ENCODE assay signal across 31 cellular contexts in the genomic region with DNA sequence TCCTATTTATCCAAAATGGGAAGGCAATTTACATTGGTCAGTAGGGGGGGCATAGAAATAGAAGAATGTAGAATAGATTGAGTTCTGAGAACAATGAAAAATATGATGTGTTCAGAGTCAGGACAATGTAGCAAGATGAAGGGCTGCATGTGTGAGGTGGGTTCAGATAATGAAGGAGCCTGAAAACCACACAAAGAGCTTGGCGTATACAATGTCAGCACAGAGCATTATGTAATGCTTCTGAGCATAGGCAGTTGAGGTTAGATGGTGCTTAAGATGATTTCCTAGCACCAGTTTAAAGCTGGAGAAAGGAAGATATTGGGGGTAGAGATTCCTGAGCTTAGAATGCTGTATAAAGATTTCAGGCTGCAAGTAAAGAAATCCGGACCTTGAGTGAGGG.
"Had no signal": no experiment of that assay in that cellular context is flagged by ENCODE, and none has a peak within 500 bp of the region (broad histone marks: within the 10 kb centered on the region; RNA-seq: fewer than 3 reads in every experiment).

No MANE protein-coding gene starts in this region.

- H3K27me3 ChIP-seq: body of pancreas had no signal

- H3K4me3 ChIP-seq: body of pancreas, esophagus squamous epithelium, gastroesophageal sphincter had no signal

- H3K9me3 Mint-ChIP-seq: activated B cell treated with CpG ODN at 0.5 μM for 24 hours; activated CD8-positive, alpha-beta T cell treated with anti-CD3 and anti-CD28 coated beads for 36 hours; activated T-cell treated with anti-CD3 and anti-CD28 coated beads, Interleukin-2, amount 50 U/mL, for 4 hours; activated T-helper 17 cell treated with anti-CD3 and anti-CD28 coated beads, Interleukin-2, amount 50 U/mL, for 72 hours; effector memory CD8-positive, alpha-beta T cell; T-helper 1 cell treated with Interleukin-12 subunit alpha and Interleukin-12 subunit beta and Interleukin-4 antibody, amounts not matched to agents 30 μg/mL and 1 μg/mL, for 36 hours had no signal

- H3K4me1 Mint-ChIP-seq: activated B cell treated with CpG ODN at 0.5 μM for 24 hours; activated T-helper 17 cell treated with anti-CD3 and anti-CD28 coated beads, Interleukin-2, amount 50 U/mL, for 72 hours had no signal

- ATAC-seq: activated CD4-positive, CD25-positive, alpha-beta regulatory T cell treated with anti-CD3 and anti-CD28 coated beads, Interleukin-2, amount 50 U/mL, for 24 hours; activated CD8-positive, alpha-beta T cell treated with anti-CD3 and anti-CD28 coated beads for 36 hours; activated T-cell treated with anti-CD3 and anti-CD28 coated beads, Interleukin-2, amount 50 U/mL, for 4 hours; activated T-helper 17 cell treated with anti-CD3 and anti-CD28 coated beads, Interleukin-2, amount 50 U/mL, for 72 hours; body of pancreas; effector memory CD8-positive, alpha-beta T cell; gastroesophageal sphincter had no signal

- H3K36me3 ChIP-seq: esophagus squamous epithelium, gastroesophageal sphincter, WERI-Rb-1 had no signal

- H3K4me1 ChIP-seq: body of pancreas, esophagus squamous epithelium, gastroesophageal sphincter had no signal

- H3K27ac ChIP-seq: body of pancreas, epithelial cell of prostate, esophagus squamous epithelium, gastroesophageal sphincter, WERI-Rb-1 had no signal

- DNase-seq: activated B cell treated with CpG ODN at 0.5 μM for 24 hours; activated CD4-positive, alpha-beta T cell treated with anti-CD3 and anti-CD28 coated beads for 48 hours; activated CD4-positive, alpha-beta T cell treated with anti-CD3 and anti-CD28 coated beads, Interleukin-2, amount 50 U/mL, for 1 hour; activated CD4-positive, alpha-beta T cell treated with anti-CD3 and anti-CD28 coated beads, Interleukin-2, amount 50 U/mL, for 48 hours; activated CD8-positive, alpha-beta memory T cell treated with anti-CD3 and anti-CD28 coated beads for 24 hours; activated CD8-positive, alpha-beta T cell treated with anti-CD3 and anti-CD28 coated beads for 36 hours; activated effector memory CD4-positive, alpha-beta T cell treated with Interleukin-2 at 50 U/mL for 16 hours; activated gamma-delta T cell treated with Interleukin-2 at 50 U/mL for 16 hours; activated naive CD4-positive, alpha-beta T cell treated with anti-CD3 and anti-CD28 coated beads, Interleukin-2, amount 50 U/mL, for 16 hours; activated naive CD4-positive, alpha-beta T cell treated with Interleukin-2 at 50 U/mL for 16 hours; activated T-cell treated with anti-CD3 and anti-CD28 coated beads, Interleukin-2, amount 50 U/mL, for 4 hours; amniotic stem cell; anterior cingulate cortex; body of pancreas; cortex of kidney; dermis blood vessel endothelial cell; effector CD4-positive, alpha-beta T cell; effector memory CD8-positive, alpha-beta T cell; esophagus squamous epithelium; foreskin melanocyte; T1000; WERI-Rb-1 had no signal

- H3K36me3 Mint-ChIP-seq: activated naive CD8-positive, alpha-beta T cell had no signal

- H3K27ac Mint-ChIP-seq: activated B cell treated with CpG ODN at 0.5 μM for 24 hours; activated CD8-positive, alpha-beta T cell treated with anti-CD3 and anti-CD28 coated beads for 36 hours; activated naive CD8-positive, alpha-beta T cell; activated T-helper 17 cell treated with anti-CD3 and anti-CD28 coated beads, Interleukin-2, amount 50 U/mL, for 72 hours; effector memory CD8-positive, alpha-beta T cell; T-helper 1 cell treated with Interleukin-12 subunit alpha and Interleukin-12 subunit beta and Interleukin-4 antibody, amounts not matched to agents 30 μg/mL and 1 μg/mL, for 36 hours had no signal

- H3K9me3 ChIP-seq: body of pancreas, esophagus squamous epithelium, gastroesophageal sphincter had no signal

- H3K4me3 Mint-ChIP-seq: activated B cell treated with CpG ODN at 0.5 μM for 24 hours; activated CD8-positive, alpha-beta T cell treated with anti-CD3 and anti-CD28 coated beads for 36 hours; activated naive CD8-positive, alpha-beta T cell; activated T-cell treated with anti-CD3 and anti-CD28 coated beads, Interleukin-2, amount 50 U/mL, for 4 hours; activated T-helper 17 cell treated with anti-CD3 and anti-CD28 coated beads, Interleukin-2, amount 50 U/mL, for 72 hours; effector memory CD8-positive, alpha-beta T cell; T-helper 1 cell treated with Interleukin-12 subunit alpha and Interleukin-12 subunit beta and Interleukin-4 antibody, amounts not matched to agents 30 μg/mL and 1 μg/mL, for 36 hours had no signal

- FAIRE-seq: colon, endometrium, endothelial cell of umbilical vein had no signal

- H3K27me3 Mint-ChIP-seq: activated B cell treated with CpG ODN at 0.5 μM for 24 hours; activated CD8-positive, alpha-beta T cell treated with anti-CD3 and anti-CD28 coated beads for 36 hours; activated naive CD8-positive, alpha-beta T cell had no signal
